Comparison of ENCODE assay signal across 20 cellular contexts in genomic region chr17:3005696-3006095, GRCh38. TPM values are rescaled to one million over a fixed set of nuclear protein-coding genes. Genes with fewer than 3 reads are reported as not detected.
"Had no signal": no experiment of that assay in that cellular context is flagged by ENCODE, and none has a peak within 500 bp of the region (broad histone marks: within the 10 kb centered on the region; RNA-seq: fewer than 3 reads in every experiment).

No MANE protein-coding gene starts in this region.

- H3K36me3 ChIP-seq: thoracic aorta had no signal

- ATAC-seq: gastroesophageal sphincter, sciatic nerve had no signal

- H3K27me3 ChIP-seq: dorsolateral prefrontal cortex, gastroesophageal sphincter, heart right ventricle had no signal

- H3K27ac ChIP-seq: psoas muscle, thoracic aorta, WERI-Rb-1 had no signal

- H3K9me3 ChIP-seq: gastroesophageal sphincter, heart right ventricle, psoas muscle, thoracic aorta had no signal

- H3K4me3 ChIP-seq: gastroesophageal sphincter, heart right ventricle, psoas muscle, thoracic aorta had no signal

- DNase-seq: activated CD4-positive, alpha-beta T cell treated with anti-CD3 and anti-CD28 coated beads, Interleukin-2, amount 50 U/mL, for 48 hours; activated naive CD4-positive, alpha-beta T cell treated with anti-CD3 and anti-CD28 coated beads, Interleukin-2, amount 50 U/mL, for 16 hours; activated T-cell treated with anti-CD3 and anti-CD28 coated beads, Interleukin-2, amount 50 U/mL, for 1 hour; endodermal cell; heart right ventricle; mammary epithelial cell; occipital lobe; psoas muscle; stimulated activated CD4-positive, alpha-beta T cell treated with anti-CD3 and anti-CD28 coated beads, Interleukin-1b, Interleukin-23, amount 100 ng/mL, for 48 hours; T-helper 9 cell; WERI-Rb-1 had no signal

RNA-seq across cellular contexts. Expression of gene OR1D5, which starts 57.7 kb away (rescaled TPM):
- total RNA-seq: activated T-helper 2 cell treated with anti-CD3 and anti-CD28 coated beads, Interferon-gamma antibody, Interleukin-2, Interleukin-4, amounts not matched to agents 10 μg/mL and 5 μg/mL and 100 μg/mL, durations not matched to agents 14 hours and 24 hours and 36 hours; astrocyte; bronchial epithelial cell; dorsolateral prefrontal cortex; endodermal cell; epithelial cell of proximal tubule; gastroesophageal sphincter; heart right ventricle; mammary epithelial cell; occipital lobe; psoas muscle; sciatic nerve; thoracic aorta; urinary bladder had no signal
